2 cellular contexts compared by ENCODE assay signal in genomic region chr6:109257494-109257893, GRCh38.
TF ChIP-seq lines count a peak whose summit lies in the region.

No MANE protein-coding gene starts in this region.

TF ChIP-seq in IMR-90, 13 proteins besides CTCF, POLR2A, EP300 and RAD21 (continued from another document):
- no peak for TF ChIP-seq USF2 (IDR thresholded peaks at IDR 0.05; ENCODE audit: low read depth, low read length)
- no peak for TF ChIP-seq RCOR1 (IDR thresholded peaks at IDR 0.05; ENCODE audit: insufficient replicate concordance, low read length)
- TF ChIP-seq MAFK (IDR thresholded peaks at IDR 0.05; ENCODE audit: low read depth, low read length), result no peak
- no peak for TF ChIP-seq RFX5 (IDR thresholded peaks at IDR 0.05; ENCODE audit: low read depth, low read length)
- TF ChIP-seq MXI1 (IDR thresholded peaks at IDR 0.05; ENCODE audit: borderline replicate concordance, low read depth, low read length), result no peak
- no peak for TF ChIP-seq BHLHE40 (IDR thresholded peaks at IDR 0.05; ENCODE audit: low read depth, low read length)
- TF ChIP-seq ELK1 (IDR thresholded peaks at IDR 0.05; ENCODE audit: borderline replicate concordance, low read depth, low read length), result no peak
- TF ChIP-seq CEBPB (IDR thresholded peaks at IDR 0.05; ENCODE audit: low read depth, low read length), result no peak
- no peak for TF ChIP-seq FOS (IDR thresholded peaks at IDR 0.05; ENCODE audit: low read depth, low read length)
- no peak for TF ChIP-seq CHD1 (IDR thresholded peaks at IDR 0.05; ENCODE audit: low read depth, low read length)
- no peak for TF ChIP-seq MAZ (IDR thresholded peaks at IDR 0.05; ENCODE audit: borderline replicate concordance, low read depth, low read length)
- TF ChIP-seq NFE2L2 (IDR thresholded peaks at IDR 0.05; ENCODE audit: low read depth, low read length), result no peak

TF ChIP-seq in HepG2, 621 proteins besides CTCF, POLR2A, EP300 and RAD21 (continued from another document):
- peak; percentile 16; the same call in 1 of the 2 replicates for TF ChIP-seq ZNF687 (CRISPR knock-in tag; IDR thresholded peaks at IDR 0.05)
- TF ChIP-seq ZBTB33 (CRISPR knock-in tag; IDR thresholded peaks at IDR 0.05), result no peak
